Comparison of ENCODE assay signal across 19 cellular contexts in genomic region chr20:25160897-25161296, GRCh38. TPM values are rescaled to one million over a fixed set of nuclear protein-coding genes. Genes with fewer than 3 reads are reported as not detected.
DNase-seq lines count a peak whose midpoint lies in the region; ATAC-seq, FAIRE-seq and TF ChIP-seq lines count a peak whose summit lies in the region.
"Had no signal": no experiment of that assay in that cellular context is flagged by ENCODE, and none has a peak within 500 bp of the region (broad histone marks: within the 10 kb centered on the region; RNA-seq: fewer than 3 reads in every experiment).

No MANE protein-coding gene starts in this region.

- peak overlapping the region; percentile 8 for H3K27ac Mint-ChIP-seq in activated CD8-positive, alpha-beta T cell treated with anti-CD3 and anti-CD28 coated beads for 36 hours
- H3K27ac Mint-ChIP-seq in activated CD8-positive, alpha-beta T cell treated with anti-CD3 and anti-CD28 coated beads, Interleukin-2, amount 10 ng/mL, durations not matched to agents 7 days and 5 days, result no peak overlapping the region
- H3K27ac Mint-ChIP-seq in activated naive CD8-positive, alpha-beta T cell treated with anti-CD3 and anti-CD28 coated beads for 36 hours, result peak overlapping the region; percentile 20
- H3K27ac Mint-ChIP-seq in Caco-2 (ENCODE audit: unreplicated experiment), result no peak overlapping the region
- H3K27ac Mint-ChIP-seq: CD8-positive, alpha-beta memory T cell had no signal

- peaks cover 3% of the 10 kb centered on the region for H3K27me3 Mint-ChIP-seq in activated CD8-positive, alpha-beta T cell treated with anti-CD3 and anti-CD28 coated beads for 36 hours
- no peaks in the 10 kb centered on the region for H3K27me3 Mint-ChIP-seq in activated CD8-positive, alpha-beta T cell treated with anti-CD3 and anti-CD28 coated beads, Interleukin-2, amount 10 ng/mL, durations not matched to agents 7 days and 5 days (ENCODE audit: low read depth)
- peaks cover 5% of the 10 kb centered on the region for H3K27me3 Mint-ChIP-seq in activated naive CD8-positive, alpha-beta T cell treated with anti-CD3 and anti-CD28 coated beads for 36 hours
- peaks cover 7% of the 10 kb centered on the region for H3K27me3 Mint-ChIP-seq in Caco-2 (ENCODE audit: insufficient read depth, unreplicated experiment)

- no peaks in the 10 kb centered on the region for H3K27me3 ChIP-seq in BLaER1
- no peaks in the 10 kb centered on the region for H3K27me3 ChIP-seq in Caco-2 (replicated peaks; ENCODE audit: control insufficient read depth, insufficient read depth, low read length)

- H4K20me1 ChIP-seq in BLaER1, result no peaks in the 10 kb centered on the region

- H3K9me3 ChIP-seq in BLaER1 (peaks cover 32% of the 10 kb centered on the region), Caco-2 (no peaks in the 10 kb centered on the region)

- BruUV-seq in Caco-2 (replicated peaks; lab: Mats Ljungman, UMichigan), result no TSS peak

- peak; percentile 21 for FAIRE-seq in GM19239 (lab: Jason Lieb, UNC)
- FAIRE-seq: H1, RCC 7860 had no signal

- POLR2A ChIA-PET in activated CD8-positive, alpha-beta T cell treated with anti-CD3 and anti-CD28 coated beads for 36 hours (lab: Charles Lee), result interaction anchor here (0.6 to 1.3 kb wide), 3 partner anchors 12 to 129 kb away, joined by 3 to 4 read pairs (median 3); no protein-coding TSS in a partner anchor
- POLR2A ChIA-PET in activated CD8-positive, alpha-beta T cell treated with anti-CD3 and anti-CD28 coated beads, Interleukin-2, amount 10 ng/mL, durations not matched to agents 7 days and 5 days (lab: Charles Lee), result no interaction called here
- POLR2A ChIA-PET in Caco-2 (lab: Charles Lee), result no interaction called here

- intact Hi-C loops in activated CD8-positive, alpha-beta T cell treated with anti-CD3 and anti-CD28 coated beads for 36 hours (cut with micrococcal nuclease), result loop anchor here (5.0 kb wide), 1 partner anchor 79 kb away; the partner anchor contains the start of gene VSX1
- intact Hi-C loops in Caco-2 (cut with micrococcal nuclease; ENCODE audit: unreplicated experiment), result no loop called here

- H3K36me3 ChIP-seq in BLaER1 (no peaks in the 10 kb centered on the region), Caco-2 (ENCODE audit: control insufficient read depth, insufficient read depth, low read length) (no peaks in the 10 kb centered on the region)

- H3K9ac ChIP-seq in BLaER1, result no peak overlapping the region

- no peak overlapping the region for H3K4me3 Mint-ChIP-seq in activated CD8-positive, alpha-beta T cell treated with anti-CD3 and anti-CD28 coated beads for 36 hours
- no peak overlapping the region for H3K4me3 Mint-ChIP-seq in activated CD8-positive, alpha-beta T cell treated with anti-CD3 and anti-CD28 coated beads, Interleukin-2, amount 10 ng/mL, durations not matched to agents 7 days and 5 days
- no peak overlapping the region for H3K4me3 Mint-ChIP-seq in activated naive CD8-positive, alpha-beta T cell treated with anti-CD3 and anti-CD28 coated beads for 36 hours
- H3K4me3 Mint-ChIP-seq in Caco-2 (ENCODE audit: unreplicated experiment), result no peak overlapping the region
- H3K4me3 Mint-ChIP-seq: CD8-positive, alpha-beta memory T cell had no signal

- no peak for DNase-seq in activated CD8-positive, alpha-beta T cell treated with anti-CD3 and anti-CD28 coated beads for 36 hours
- DNase-seq in activated CD8-positive, alpha-beta T cell treated with anti-CD3 and anti-CD28 coated beads, Interleukin-2, amount 10 ng/mL, durations not matched to agents 7 days and 5 days, result no peak
- no peak for DNase-seq in GM19239 (ENCODE audit: insufficient read length, low spot score)
- no peak for DNase-seq in activated naive CD8-positive, alpha-beta T cell treated with anti-CD3 and anti-CD28 coated beads for 36 hours
- no peak for DNase-seq in Caco-2
- no peak for DNase-seq in DMS153 (lab: John Stamatoyannopoulos, UW)
- no peak for DNase-seq in NCI-H2081 (lab: John Stamatoyannopoulos, UW)
- DNase-seq: C1 segment of cervical spinal cord; CD8-positive, alpha-beta memory T cell; DND-41; MM.1S; NCI-H1092; NCI-H1436 treated with DMSO at 0.1 percent for 48 hours; NCI-H2029 treated with DMSO at 0.1 percent for 48 hours; NCI-H446 treated with DMSO at 0.1 percent for 48 hours; Right ventricle myocardium superior had no signal

- peak; percentile 41 for ATAC-seq in activated CD8-positive, alpha-beta T cell treated with anti-CD3 and anti-CD28 coated beads for 36 hours
- ATAC-seq in activated CD8-positive, alpha-beta T cell treated with anti-CD3 and anti-CD28 coated beads, Interleukin-2, amount 10 ng/mL, durations not matched to agents 7 days and 5 days, result no peak

- TF ChIP-seq CTCF in activated CD8-positive, alpha-beta T cell treated with anti-CD3 and anti-CD28 coated beads for 36 hours (IDR thresholded peaks at IDR 0.05), result no peak
- TF ChIP-seq CTCF in Caco-2 (IDR thresholded peaks at IDR 0.05; ENCODE audit: insufficient read depth in 1 of 2, low read depth in 1 of 2, low read length in 1 of 2, severe bottlenecking in 1 of 2, unreplicated experiment in 1 of 2), result no peak

- CTCF ChIA-PET in activated CD8-positive, alpha-beta T cell treated with anti-CD3 and anti-CD28 coated beads for 36 hours (lab: Charles Lee), result interaction anchor here (0.6 to 2.2 kb wide), 5 partner anchors 12 to 133 kb away, joined by 3 to 6 read pairs (median 4); no protein-coding TSS in a partner anchor
- CTCF ChIA-PET in activated CD8-positive, alpha-beta T cell treated with anti-CD3 and anti-CD28 coated beads, Interleukin-2, amount 10 ng/mL, durations not matched to agents 7 days and 5 days (lab: Charles Lee), result interaction anchor here (1.4 kb wide), 1 partner anchor 12 kb away, joined by 4 read pairs; no protein-coding TSS in a partner anchor
- CTCF ChIA-PET in Caco-2 (lab: Charles Lee), result no interaction called here

- 0 out of 2 replicates have a peak overlapping the region, but pooled peaks have one; percentile 18 for H3K4me2 ChIP-seq in BLaER1

- no peaks in the 10 kb centered on the region for H3K36me3 Mint-ChIP-seq in activated CD8-positive, alpha-beta T cell treated with anti-CD3 and anti-CD28 coated beads for 36 hours (ENCODE audit: low read depth)
- H3K36me3 Mint-ChIP-seq in activated CD8-positive, alpha-beta T cell treated with anti-CD3 and anti-CD28 coated beads, Interleukin-2, amount 10 ng/mL, durations not matched to agents 7 days and 5 days (ENCODE audit: low read depth), result no peaks in the 10 kb centered on the region
- no peaks in the 10 kb centered on the region for H3K36me3 Mint-ChIP-seq in activated naive CD8-positive, alpha-beta T cell treated with anti-CD3 and anti-CD28 coated beads for 36 hours
- no peaks in the 10 kb centered on the region for H3K36me3 Mint-ChIP-seq in Caco-2 (ENCODE audit: insufficient read depth, unreplicated experiment)

- no peak overlapping the region for H3K27ac ChIP-seq in BLaER1

- H3K4me3 ChIP-seq in BLaER1, result no peak overlapping the region
- no peak overlapping the region for H3K4me3 ChIP-seq in Caco-2 (ENCODE audit: low read depth, low read length)

- peaks cover 16% of the 10 kb centered on the region for H3K4me1 Mint-ChIP-seq in activated CD8-positive, alpha-beta T cell treated with anti-CD3 and anti-CD28 coated beads for 36 hours (ENCODE audit: low read depth)
- H3K4me1 Mint-ChIP-seq in activated CD8-positive, alpha-beta T cell treated with anti-CD3 and anti-CD28 coated beads, Interleukin-2, amount 10 ng/mL, durations not matched to agents 7 days and 5 days (ENCODE audit: low read depth), result no peaks in the 10 kb centered on the region
- peaks cover 14% of the 10 kb centered on the region for H3K4me1 Mint-ChIP-seq in activated naive CD8-positive, alpha-beta T cell treated with anti-CD3 and anti-CD28 coated beads for 36 hours
- H3K4me1 Mint-ChIP-seq in Caco-2 (ENCODE audit: low read depth, unreplicated experiment), result no peaks in the 10 kb centered on the region
- H3K4me1 Mint-ChIP-seq: CD8-positive, alpha-beta memory T cell had no signal

- H3K9me3 Mint-ChIP-seq in activated CD8-positive, alpha-beta T cell treated with anti-CD3 and anti-CD28 coated beads for 36 hours, result peaks cover 4% of the 10 kb centered on the region
- peaks cover 4% of the 10 kb centered on the region for H3K9me3 Mint-ChIP-seq in activated CD8-positive, alpha-beta T cell treated with anti-CD3 and anti-CD28 coated beads, Interleukin-2, amount 10 ng/mL, durations not matched to agents 7 days and 5 days (ENCODE audit: insufficient read depth)
- no peaks in the 10 kb centered on the region for H3K9me3 Mint-ChIP-seq in activated naive CD8-positive, alpha-beta T cell treated with anti-CD3 and anti-CD28 coated beads for 36 hours
- H3K9me3 Mint-ChIP-seq in Caco-2 (ENCODE audit: unreplicated experiment), result no peaks in the 10 kb centered on the region
- H3K9me3 Mint-ChIP-seq: CD8-positive, alpha-beta memory T cell had no signal

- H3K4me1 ChIP-seq in BLaER1, result peaks cover 9% of the 10 kb centered on the region
- H3K4me1 ChIP-seq in Caco-2, result peaks cover 6% of the 10 kb centered on the region; the same call in 1 of the 2 replicates

RNA-seq across cellular contexts. Expression of gene ENTPD6, which starts 34.6 kb away (rescaled TPM):
- total RNA-seq in activated CD8-positive, alpha-beta T cell treated with anti-CD3 and anti-CD28 coated beads for 36 hours, result 10 to 100 TPM; 39.4 to 42.8 TPM
- 10 to 100 TPM; 31.9 TPM for total RNA-seq in activated CD8-positive, alpha-beta T cell treated with anti-CD3 and anti-CD28 coated beads, Interleukin-2, amount 10 ng/mL, durations not matched to agents 7 days and 5 days
- 10 to 100 TPM; 35.2 to 40.2 TPM for total RNA-seq in activated naive CD8-positive, alpha-beta T cell treated with anti-CD3 and anti-CD28 coated beads for 36 hours
- 86.6 and 89.4 TPM in 2 replicates for total RNA-seq in Caco-2 (2022)

Comparison
In these comparisons a context has a peak if more than half of its experiments do, and no peak if none do; other contexts are left out.
1. H3K27ac Mint-ChIP-seq: peak in activated CD8-positive, alpha-beta T cell treated with anti-CD3 and anti-CD28 coated beads for 36 hours (single experiment) and activated naive CD8-positive, alpha-beta T cell treated with anti-CD3 and anti-CD28 coated beads for 36 hours (single experiment); none in activated CD8-positive, alpha-beta T cell treated with anti-CD3 and anti-CD28 coated beads, Interleukin-2, amount 10 ng/mL, durations not matched to agents 7 days and 5 days (single experiment) and Caco-2 (single experiment).